8 cellular contexts compared by ENCODE assay signal in the genomic region with DNA sequence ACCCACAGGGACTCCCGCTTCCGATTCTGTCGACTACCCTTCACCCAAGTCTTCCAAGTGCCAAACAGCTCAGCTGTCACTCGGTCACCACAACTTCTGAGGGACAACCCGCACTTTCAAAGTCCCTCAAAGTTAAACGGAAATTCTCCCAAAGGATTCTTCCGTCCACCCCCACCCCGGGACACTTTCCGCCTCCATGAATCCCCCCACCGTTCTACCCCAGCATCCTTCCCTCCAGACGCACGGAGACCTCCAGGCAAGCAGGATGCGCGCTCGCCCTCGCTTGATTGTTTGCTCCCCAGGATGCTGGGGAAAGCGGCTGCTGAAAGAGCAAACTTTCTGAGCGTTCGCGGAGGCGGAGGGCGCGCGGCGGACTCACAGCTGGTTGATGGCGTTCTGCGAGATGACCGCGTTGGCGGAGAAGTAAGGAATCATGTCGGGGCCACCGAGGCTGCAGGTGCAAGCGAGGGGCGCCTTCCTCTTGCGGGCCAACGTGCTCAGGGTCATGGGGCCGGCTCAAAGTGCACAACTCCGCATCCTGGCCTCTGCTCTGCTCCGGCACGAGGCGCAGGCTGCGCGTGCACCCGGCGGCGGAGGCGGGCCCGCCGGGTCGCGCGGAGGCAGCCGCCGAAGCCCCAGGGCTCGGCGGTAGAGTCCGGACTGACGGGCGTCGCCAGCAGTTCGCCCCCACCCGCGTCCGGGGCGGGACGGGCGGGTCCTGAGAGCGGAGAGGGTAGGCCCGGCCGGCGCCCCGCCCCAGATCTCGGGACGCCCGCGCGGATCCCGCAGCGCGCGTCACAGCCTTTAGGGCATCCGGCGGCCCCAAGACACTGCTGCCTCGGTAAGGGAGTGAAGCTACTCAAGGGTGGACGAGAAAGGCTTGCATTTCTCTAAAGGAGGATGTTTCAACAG.
DNase-seq lines count a peak whose midpoint lies in the region; ATAC-seq and TF ChIP-seq lines count a peak whose summit lies in the region.

No MANE protein-coding gene starts in this region.

- intact Hi-C loops in dorsolateral prefrontal cortex (cut with DNase I): loop anchor here in 1 of 2 donors (5.0 kb wide), 2 partner anchors 79 to 119 kb away; no protein-coding TSS in a partner anchor
- intact Hi-C loops in lower leg skin (cut with DNase I; ENCODE audit: low total_unique reads): no loop called here

- ATAC-seq in GM18519 (IDR thresholded peaks at IDR 0.05; ENCODE audit: low FRiP score, unreplicated experiment) (peak; percentile 70), HG02973 (IDR thresholded peaks at IDR 0.05; ENCODE audit: unreplicated experiment) (peak; percentile 72)

- H3K4me3 ChIP-seq in dorsolateral prefrontal cortex: peak overlapping the region; percentile 58 to 91 (median 83)
- peak overlapping the region; percentile 62 for H3K4me3 ChIP-seq in lower leg skin (ENCODE audit: low read depth, poor library complexity, severe bottlenecking)

- no peak for TF ChIP-seq POLR2A in lower leg skin (IDR thresholded peaks at IDR 0.05)

- WGBS in lower leg skin, 2 donors: 0 to 2% methylated on average over 44 to 56 of the region's 85 CpGs

- peak overlapping the region; percentile 27 to 93 (median 85) for H3K27ac ChIP-seq in dorsolateral prefrontal cortex

- peak; percentile 49 for DNase-seq in NCI-H526 treated with DMSO at 0.1 percent for 48 hours (lab: John Stamatoyannopoulos, UW)
- peak; percentile 92 for DNase-seq in activated CD4-positive, alpha-beta T cell treated with anti-CD3 and anti-CD28 coated beads, Interleukin-2, amount 50 U/mL, for 48 hours
- DNase-seq in dorsolateral prefrontal cortex: peak; percentile 44 to 88 (median 74)
- DNase-seq in lower leg skin (ENCODE audit: low spot score in 2 of 2): peak; percentile 81 to 97
- peak; percentile 89 for DNase-seq in stimulated activated CD4-positive, alpha-beta T cell treated with anti-CD3 and anti-CD28 coated beads, Interleukin-4, amount 100 ng/mL, for 24 hours
- no peak for DNase-seq in HuH-7.5 (ENCODE audit: low spot score)

- TF ChIP-seq CTCF in dorsolateral prefrontal cortex (IDR thresholded peaks at IDR 0.05 in 54 of 56, conservative IDR thresholded peaks at IDR 0.05 in 2 of 56; ENCODE audit: low read depth in 1 of 56, partially characterized antibody in 56 of 56): peak in 17 of 56 donors; percentile 3 to 36 (median 22)
- no peak for TF ChIP-seq CTCF in lower leg skin (IDR thresholded peaks at IDR 0.05)

- H3K27me3 ChIP-seq in dorsolateral prefrontal cortex: no peaks in the 10 kb centered on the region
